12 cellular contexts compared by ENCODE assay signal in genomic region chr5:81303563-81303962, GRCh38. TPM values are rescaled to one million over a fixed set of nuclear protein-coding genes. Genes with fewer than 3 reads are reported as not detected.
DNase-seq lines count a peak whose midpoint lies in the region; ATAC-seq and TF ChIP-seq lines count a peak whose summit lies in the region.
"Had no signal": no experiment of that assay in that cellular context is flagged by ENCODE, and none has a peak within 500 bp of the region (broad histone marks: within the 10 kb centered on the region; RNA-seq: fewer than 3 reads in every experiment).

No MANE protein-coding gene starts in this region.

- H3K4me3 Mint-ChIP-seq in activated naive CD8-positive, alpha-beta T cell: peak overlapping the region; percentile 65
- H3K4me3 Mint-ChIP-seq in activated naive CD8-positive, alpha-beta T cell treated with anti-CD3 and anti-CD28 coated beads, Interleukin-2, amount 50 U/mL, for 24 hours: no peak overlapping the region
- no peak overlapping the region for H3K4me3 Mint-ChIP-seq in endodermal cell

- peaks cover 8% of the 10 kb centered on the region for H3K4me1 ChIP-seq in fibroblast of lung (ENCODE audit: control insufficient read depth, extremely low read depth, insufficient read depth, low read length)
- H3K4me1 ChIP-seq in endodermal cell (ENCODE audit: control insufficient read depth, insufficient read depth, low read length): peaks cover 4% of the 10 kb centered on the region

- ATAC-seq in activated naive CD8-positive, alpha-beta T cell treated with anti-CD3 and anti-CD28 coated beads, Interleukin-2, amount 50 U/mL, for 24 hours: no peak
- no peak for ATAC-seq in HG03460 (IDR thresholded peaks at IDR 0.05; ENCODE audit: unreplicated experiment)
- ATAC-seq: gastroesophageal sphincter had no signal

- peaks cover 44% of the 10 kb centered on the region for H3K79me2 ChIP-seq in fibroblast of lung (ENCODE audit: control insufficient read depth, insufficient read depth, low read length)

- H3K36me3 ChIP-seq in fibroblast of lung (ENCODE audit: control insufficient read depth, insufficient read depth, low read length) (peaks cover 5% of the 10 kb centered on the region), endodermal cell (ENCODE audit: control insufficient read depth, insufficient read depth, low read length) (peaks cover 9% of the 10 kb centered on the region)

- no peaks in the 10 kb centered on the region for H3K27me3 ChIP-seq in fibroblast of lung (ENCODE audit: control insufficient read depth, insufficient read depth, low read length)
- no peaks in the 10 kb centered on the region for H3K27me3 ChIP-seq in endodermal cell (ENCODE audit: control insufficient read depth, insufficient read depth, low read length, poor library complexity, severe bottlenecking)
- H3K27me3 ChIP-seq: BLaER1 treated with 17β-estradiol and CSF1 and Interleukin-3, amounts not matched to agents 10 nM and 100 nM; gastroesophageal sphincter had no signal

- in situ Hi-C loops in SK-MEL-5 (cut with HindIII; ENCODE audit: low pct_unique_long_range_greater_than_20kb, low sequenced_read_pairs): no loop called here

- H3K4me3 ChIP-seq in fibroblast of lung (replicated peaks in 1 of 4; ENCODE audit: control extremely low read depth in 1 of 4, insufficient read depth in 1 of 4, low read depth in 3 of 4, low read length in 4 of 4) (peak overlapping the region in 2 of 4 experiments; percentile 4 to 8), endodermal cell (ENCODE audit: low read length) (no peak overlapping the region)
- H3K4me3 ChIP-seq: gastroesophageal sphincter had no signal

- no peak for DNase-seq in activated naive CD8-positive, alpha-beta T cell treated with anti-CD3 and anti-CD28 coated beads, Interleukin-2, amount 50 U/mL, for 24 hours
- DNase-seq in SK-MEL-5 (ENCODE audit: low read depth, low spot score) (peak; percentile 91), fibroblast of lung (ENCODE audit: low read depth in 2 of 2) (peak; percentile 64 to 78), stromal cell of bone marrow (ENCODE audit: low read depth) (peak; percentile 23), endodermal cell (no peak), middle frontal gyrus (ENCODE audit: extremely low spot score, low spot score) (no peak)
- DNase-seq: anterior cingulate cortex, NCI-H1105 had no signal

- no peaks in the 10 kb centered on the region for H3K9me3 Mint-ChIP-seq in activated naive CD8-positive, alpha-beta T cell (ENCODE audit: low read depth)
- H3K9me3 Mint-ChIP-seq in activated naive CD8-positive, alpha-beta T cell treated with anti-CD3 and anti-CD28 coated beads, Interleukin-2, amount 50 U/mL, for 24 hours: no peaks in the 10 kb centered on the region
- H3K9me3 Mint-ChIP-seq in endodermal cell: no peaks in the 10 kb centered on the region

- WGBS in endodermal cell (ENCODE audit: insufficient coverage in 1 of 2, insufficient read length in 1 of 2), 2 experiments: 100% methylated on average over 1 of the region's 1 CpG

- H4K20me1 ChIP-seq in fibroblast of lung (ENCODE audit: control insufficient read depth, extremely low read depth, insufficient read depth, low read length): no peaks in the 10 kb centered on the region

- H3K27ac ChIP-seq in fibroblast of lung (ENCODE audit: insufficient read depth, low read length): peak overlapping the region; percentile 51
- H3K27ac ChIP-seq in endodermal cell (ENCODE audit: low read depth, low read length): no peak overlapping the region
- H3K27ac ChIP-seq: BLaER1 treated with 17β-estradiol and CSF1 and Interleukin-3, amounts not matched to agents 10 nM and 100 nM; gastroesophageal sphincter had no signal

- no peaks in the 10 kb centered on the region for H3K27me3 Mint-ChIP-seq in activated naive CD8-positive, alpha-beta T cell
- H3K27me3 Mint-ChIP-seq in activated naive CD8-positive, alpha-beta T cell treated with anti-CD3 and anti-CD28 coated beads, Interleukin-2, amount 50 U/mL, for 24 hours: no peaks in the 10 kb centered on the region
- no peaks in the 10 kb centered on the region for H3K27me3 Mint-ChIP-seq in endodermal cell (ENCODE audit: insufficient read depth)

- H3K4me2 ChIP-seq in fibroblast of lung (ENCODE audit: extremely low read depth, insufficient read depth, low read length): peak overlapping the region; percentile 4

- peaks cover 43% of the 10 kb centered on the region for H3K4me1 Mint-ChIP-seq in activated naive CD8-positive, alpha-beta T cell (ENCODE audit: low read depth)
- peaks cover 42% of the 10 kb centered on the region for H3K4me1 Mint-ChIP-seq in activated naive CD8-positive, alpha-beta T cell treated with anti-CD3 and anti-CD28 coated beads, Interleukin-2, amount 50 U/mL, for 24 hours
- H3K4me1 Mint-ChIP-seq in endodermal cell: peaks cover 12% of the 10 kb centered on the region

- TF ChIP-seq CTCF in fibroblast of lung (conservative IDR thresholded peaks at IDR 0.05 in 1 of 2, IDR thresholded peaks at IDR 0.05 in 1 of 2; ENCODE audit: low read depth in 1 of 2, low read length in 2 of 2): no peak
- TF ChIP-seq CTCF in endodermal cell (conservative IDR thresholded peaks at IDR 0.05): no peak

- peaks cover 5% of the 10 kb centered on the region for H3K36me3 Mint-ChIP-seq in activated naive CD8-positive, alpha-beta T cell
- H3K36me3 Mint-ChIP-seq in activated naive CD8-positive, alpha-beta T cell treated with anti-CD3 and anti-CD28 coated beads, Interleukin-2, amount 50 U/mL, for 24 hours (ENCODE audit: low read depth): peaks cover 10% of the 10 kb centered on the region
- H3K36me3 Mint-ChIP-seq in endodermal cell (ENCODE audit: low read depth): peaks cover 4% of the 10 kb centered on the region

- no peak overlapping the region for H3K9ac ChIP-seq in fibroblast of lung (ENCODE audit: insufficient read depth, low read length)
- no peak overlapping the region for H3K9ac ChIP-seq in endodermal cell (ENCODE audit: extremely low read depth, low read length, poor library complexity, severe bottlenecking)

- H3K9me3 ChIP-seq in fibroblast of lung (ENCODE audit: control insufficient read depth, insufficient read depth, low read depth, low read length) (no peaks in the 10 kb centered on the region), endodermal cell (ENCODE audit: control insufficient read depth, low read length) (no peaks in the 10 kb centered on the region)
- H3K9me3 ChIP-seq: BLaER1 treated with 17β-estradiol and CSF1 and Interleukin-3, amounts not matched to agents 10 nM and 100 nM; gastroesophageal sphincter had no signal

- H3K27ac Mint-ChIP-seq in activated naive CD8-positive, alpha-beta T cell: peak overlapping the region; percentile 23
- no peak overlapping the region for H3K27ac Mint-ChIP-seq in activated naive CD8-positive, alpha-beta T cell treated with anti-CD3 and anti-CD28 coated beads, Interleukin-2, amount 50 U/mL, for 24 hours
- no peak overlapping the region for H3K27ac Mint-ChIP-seq in endodermal cell

- no peak overlapping the region for H2AFZ ChIP-seq in fibroblast of lung (ENCODE audit: low read length)

RNA-seq across cellular contexts. Expression of gene ZCCHC9, which starts 2.2 kb away (rescaled TPM):
- total RNA-seq in SK-MEL-5 (2014; rRNA removed; shearing (Covaris generic)): 78.6 and 83.4 TPM in 2 replicates
- polyA plus RNA-seq in SK-MEL-5 (2015; cell fraction: cytosol; rRNA removed): 45.4 and 47.2 TPM in 2 replicates
- 95.6 and 112 TPM in 2 replicates for polyA plus RNA-seq in SK-MEL-5 (2015; cell fraction: nucleus; rRNA removed)
- total RNA-seq in fibroblast of lung: 34.9 and 50.9 TPM in 2 replicates
- 35.9 and 44.4 TPM in 2 replicates for polyA plus RNA-seq in fibroblast of lung
- polyA plus RNA-seq in fibroblast of lung (2012): 33.5 and 37.8 TPM in 2 replicates
- 1.7 and 2.7 TPM in 2 replicates for polyA minus RNA-seq in fibroblast of lung (ENCODE audit: low replicate concordance)
- total RNA-seq in endodermal cell: 10 to 100 TPM; 40.1 to 40.8 TPM
- polyA plus RNA-seq in endodermal cell (2013, experiment 1 of 2): 34.5 TPM
- polyA plus RNA-seq in endodermal cell (2013, experiment 2 of 2): 28.6 TPM

Comparison
In these comparisons a context has a peak if more than half of its experiments do, and no peak if none do; other contexts are left out.
1. DNase-seq: peak in SK-MEL-5 (single experiment), fibroblast of lung (2 of 2) and stromal cell of bone marrow (single experiment); none in activated naive CD8-positive, alpha-beta T cell treated with anti-CD3 and anti-CD28 coated beads, Interleukin-2, amount 50 U/mL, for 24 hours (single experiment), endodermal cell (single experiment) and middle frontal gyrus (single experiment).